Comparison of ENCODE assay signal across 1 cellular context in the genomic region with DNA sequence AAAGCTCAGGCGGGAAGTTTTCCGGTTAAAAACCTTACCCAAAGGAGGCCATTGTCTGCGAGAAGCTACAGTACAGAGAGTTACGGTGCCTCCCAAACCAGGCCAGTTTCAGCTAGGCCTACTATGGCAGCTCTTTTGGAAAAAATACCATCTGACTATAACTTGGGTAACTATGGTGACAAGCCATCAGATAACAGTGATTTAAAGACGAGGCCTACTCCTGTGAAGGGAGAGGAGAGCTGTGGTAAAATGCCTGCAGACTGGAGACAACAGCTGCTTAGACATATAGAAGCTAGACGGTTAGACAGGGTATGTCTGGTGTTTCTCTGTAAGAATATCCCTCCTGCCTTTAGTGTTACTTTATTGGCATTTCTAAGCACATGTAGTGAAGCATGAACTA.
TF ChIP-seq lines count a peak whose summit lies in the region.

No MANE protein-coding gene starts in this region.

TF ChIP-seq in K562, 482 proteins besides CTCF, POLR2A, EP300 and RAD21 (continued from another document):
- TF ChIP-seq SAFB2 (IDR thresholded peaks at IDR 0.05; ENCODE audit: borderline replicate concordance, low read depth, low read length, severe bottlenecking) (no peak), HDAC1 (IDR thresholded peaks at IDR 0.05) (no peak), ZNF41 (CRISPR knock-in tag; conservative IDR thresholded peaks at IDR 0.05) (0 out of 2 replicates have a peak, but pooled peaks have one; percentile 56), ZNF766 (CRISPR knock-in tag; conservative IDR thresholded peaks at IDR 0.05) (peak; percentile 76)
- TF ChIP-seq, protein P1, sequence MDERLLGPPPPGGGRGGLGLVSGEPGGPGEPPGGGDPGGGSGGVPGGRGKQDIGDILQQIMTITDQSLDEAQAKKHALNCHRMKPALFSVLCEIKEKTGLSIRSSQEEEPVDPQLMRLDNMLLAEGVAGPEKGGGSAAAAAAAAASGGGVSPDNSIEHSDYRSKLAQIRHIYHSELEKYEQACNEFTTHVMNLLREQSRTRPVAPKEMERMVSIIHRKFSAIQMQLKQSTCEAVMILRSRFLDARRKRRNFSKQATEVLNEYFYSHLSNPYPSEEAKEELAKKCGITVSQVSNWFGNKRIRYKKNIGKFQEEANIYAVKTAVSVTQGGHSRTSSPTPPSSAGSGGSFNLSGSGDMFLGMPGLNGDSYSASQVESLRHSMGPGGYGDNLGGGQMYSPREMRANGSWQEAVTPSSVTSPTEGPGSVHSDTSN (CRISPR knock-in tag; IDR thresholded peaks at IDR 0.05; ENCODE audit: low read depth): no peak
- TF ChIP-seq, protein P1 (tag; conservative IDR thresholded peaks at IDR 0.05; ENCODE audit: low read depth): peak; percentile 87
- TF ChIP-seq, protein P2, sequence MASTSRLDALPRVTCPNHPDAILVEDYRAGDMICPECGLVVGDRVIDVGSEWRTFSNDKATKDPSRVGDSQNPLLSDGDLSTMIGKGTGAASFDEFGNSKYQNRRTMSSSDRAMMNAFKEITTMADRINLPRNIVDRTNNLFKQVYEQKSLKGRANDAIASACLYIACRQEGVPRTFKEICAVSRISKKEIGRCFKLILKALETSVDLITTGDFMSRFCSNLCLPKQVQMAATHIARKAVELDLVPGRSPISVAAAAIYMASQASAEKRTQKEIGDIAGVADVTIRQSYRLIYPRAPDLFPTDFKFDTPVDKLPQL (IDR thresholded peaks at IDR 0.05; ENCODE audit: extremely low read depth, insufficient read length): no peak
